Comparison of ENCODE assay signal across 7 cellular contexts in the genomic region with DNA sequence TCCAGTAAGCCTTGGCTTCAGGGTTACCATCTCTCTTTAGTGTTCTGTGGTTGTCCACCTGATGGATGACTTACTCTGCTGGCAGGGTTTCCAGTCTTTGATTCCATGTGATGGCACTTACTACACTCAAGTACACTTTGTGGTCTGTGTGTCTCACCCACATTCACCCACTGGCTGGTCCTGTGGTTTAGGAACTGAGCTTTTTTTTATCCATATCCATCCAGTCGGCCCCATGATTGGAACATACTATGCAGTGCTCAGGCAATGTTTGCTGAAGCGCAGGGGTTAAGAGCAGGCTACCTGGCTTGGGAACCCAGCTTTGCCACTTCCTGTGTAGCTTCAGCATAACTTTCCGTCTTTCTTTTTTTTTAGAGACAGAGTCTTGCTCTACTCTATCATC. TPM values are rescaled to one million over a fixed set of nuclear protein-coding genes. Genes with fewer than 3 reads are reported as not detected.
DNase-seq lines count a peak whose midpoint lies in the region; TF ChIP-seq lines count a peak whose summit lies in the region.
"Had no signal": no experiment of that assay in that cellular context is flagged by ENCODE, and none has a peak within 500 bp of the region (broad histone marks: within the 10 kb centered on the region; RNA-seq: fewer than 3 reads in every experiment).

No MANE protein-coding gene starts in this region.

- H3K4me3 ChIP-seq in DOHH2 (ENCODE audit: low read length) (no peak overlapping the region), fibroblast of mammary gland (ENCODE audit: control insufficient read depth, low read depth, low read length) (no peak overlapping the region), stomach (no peak overlapping the region)

- peaks cover 17% of the 10 kb centered on the region for H3K36me3 Mint-ChIP-seq in T-helper 1 cell treated with Interleukin-12 subunit alpha and Interleukin-12 subunit beta and Interleukin-4 antibody, amounts not matched to agents 30 μg/mL and 1 μg/mL, for 36 hours (ENCODE audit: low read depth)

- intact Hi-C loops in stomach (cut with DNase I; ENCODE audit: low total_unique reads) = no loop called here

- WGBS in stomach, 5 donors = 55 to 71% (median 58%) methylated on average over 3 of the region's 3 CpGs

- peak overlapping the region; percentile 75 for H3K27ac Mint-ChIP-seq in T-helper 1 cell treated with Interleukin-12 subunit alpha and Interleukin-12 subunit beta and Interleukin-4 antibody, amounts not matched to agents 30 μg/mL and 1 μg/mL, for 36 hours

- H3K9me2 ChIP-seq in DOHH2 (replicated peaks; ENCODE audit: control insufficient read depth, low read length) = no peaks in the 10 kb centered on the region

- peak overlapping the region; percentile 38 for H3K4me3 Mint-ChIP-seq in T-helper 1 cell treated with Interleukin-12 subunit alpha and Interleukin-12 subunit beta and Interleukin-4 antibody, amounts not matched to agents 30 μg/mL and 1 μg/mL, for 36 hours

- H3K27me3 ChIP-seq in DOHH2 (ENCODE audit: control insufficient read depth, low read length) (no peaks in the 10 kb centered on the region), stomach (no peaks in the 10 kb centered on the region)

- H3K36me3 ChIP-seq in DOHH2 (ENCODE audit: control insufficient read depth, low read length) = peaks cover 25% of the 10 kb centered on the region
- H3K36me3 ChIP-seq in stomach = peaks cover 0 to under 1% (median under 1%) of the 10 kb centered on the region in 4 donors

- no peaks in the 10 kb centered on the region for H3K27me3 Mint-ChIP-seq in T-helper 1 cell treated with Interleukin-12 subunit alpha and Interleukin-12 subunit beta and Interleukin-4 antibody, amounts not matched to agents 30 μg/mL and 1 μg/mL, for 36 hours (ENCODE audit: low read depth)

- peaks cover 23% of the 10 kb centered on the region for H3K4me1 Mint-ChIP-seq in T-helper 1 cell treated with Interleukin-12 subunit alpha and Interleukin-12 subunit beta and Interleukin-4 antibody, amounts not matched to agents 30 μg/mL and 1 μg/mL, for 36 hours (ENCODE audit: low read depth)

- TF ChIP-seq EP300 in stomach (IDR thresholded peaks at IDR 0.05) = no peak

- H3K4me2 ChIP-seq in DOHH2 (ENCODE audit: low read length) = peak overlapping the region; percentile 33

- DNase-seq in fibroblast of mammary gland (ENCODE audit: low read depth) (peak; percentile 66), stomach (no peak), AG08395 (ENCODE audit: low spot score) (no peak), dedifferentiated amniotic fluid mesenchymal stem cell (ENCODE audit: extremely low spot score) (no peak)
- DNase-seq: NCI-H2171 treated with DMSO at 0.1 percent for 48 hours had no signal

- peaks cover 20% of the 10 kb centered on the region for H3F3A ChIP-seq in DOHH2 (ENCODE audit: control insufficient read depth, insufficient read depth)

- no peak for TF ChIP-seq POLR2A in stomach (IDR thresholded peaks at IDR 0.05)

- H4K20me1 ChIP-seq in DOHH2 (ENCODE audit: control insufficient read depth, insufficient read depth, low read depth, low read length) = peaks cover 15% of the 10 kb centered on the region

- no peaks in the 10 kb centered on the region for H3K9me3 ChIP-seq in DOHH2 (ENCODE audit: control insufficient read depth, insufficient read depth, low read length)
- H3K9me3 ChIP-seq in stomach = no peaks in the 10 kb centered on the region

- no peak for TF ChIP-seq CTCF in DOHH2 (IDR thresholded peaks at IDR 0.05; ENCODE audit: low read depth, low read length, poor library complexity, severe bottlenecking)
- no peak for TF ChIP-seq CTCF in fibroblast of mammary gland (conservative IDR thresholded peaks at IDR 0.05; ENCODE audit: control insufficient read depth, insufficient read depth, low read depth, low read length)
- TF ChIP-seq CTCF in stomach (IDR thresholded peaks at IDR 0.05) = no peak

- H3K4me1 ChIP-seq in DOHH2 (ENCODE audit: control insufficient read depth, low read length) = peaks cover 35% of the 10 kb centered on the region
- H3K4me1 ChIP-seq in stomach = peaks cover 11 to 25% (median 23%) of the 10 kb centered on the region in 4 donors

- H3K27ac ChIP-seq in DOHH2 (ENCODE audit: low read depth, low read length) (no peak overlapping the region), stomach (no peak overlapping the region)

- H3K9me3 Mint-ChIP-seq in T-helper 1 cell treated with Interleukin-12 subunit alpha and Interleukin-12 subunit beta and Interleukin-4 antibody, amounts not matched to agents 30 μg/mL and 1 μg/mL, for 36 hours = no peaks in the 10 kb centered on the region

- H3K79me2 ChIP-seq in DOHH2 (ENCODE audit: control insufficient read depth, low read length) = peaks cover 35% of the 10 kb centered on the region

RNA-seq across cellular contexts. Expression of a gene that starts 2.8 kb away (rescaled TPM):
- 100 to 1,000 TPM in 2 of 5 donors, 10 to 100 TPM in 3; 41.1 to 133 (median 60.3) TPM for total RNA-seq in stomach
- polyA plus RNA-seq in stomach = 100 to 1,000 TPM; 130 to 175 (median 135) TPM

RNA-seq across cellular contexts. Expression of a gene that starts 25.4 kb away (rescaled TPM):
- 100 to 1,000 TPM in 1 of 5 donors, 10 to 100 TPM in 4; 10.5 to 484 (median 29.8) TPM for total RNA-seq in stomach
- polyA plus RNA-seq in stomach = 10 to 100 TPM; 35.7 to 64.9 (median 49.9) TPM

RNA-seq across cellular contexts. Expression of a gene that starts 27.3 kb away (rescaled TPM):
- 10 to 100 TPM in 1 of 5 donors, 1 to 10 TPM in 1, under 1 TPM in 1, not detected in 2; 0.87 to 26.3 (median 2.6) TPM for total RNA-seq in stomach
- polyA plus RNA-seq in stomach = 1 to 10 TPM; 2.1 to 4.0 (median 2.9) TPM

RNA-seq across cellular contexts. Expression of a gene that starts 36.8 kb away (rescaled TPM):
- total RNA-seq in stomach = under 1 TPM in 1 of 5 donors, not detected in 4; under 0.01 TPM
- polyA plus RNA-seq in stomach = under 1 TPM in 2 of 3 donors, not detected in 1; 0.10 to 0.15 TPM

RNA-seq across cellular contexts. Expression of a gene that starts 39.8 kb away (rescaled TPM):
- total RNA-seq in stomach = not detected
- not detected for polyA plus RNA-seq in stomach
